12 cellular contexts compared by ENCODE assay signal in the genomic region with DNA sequence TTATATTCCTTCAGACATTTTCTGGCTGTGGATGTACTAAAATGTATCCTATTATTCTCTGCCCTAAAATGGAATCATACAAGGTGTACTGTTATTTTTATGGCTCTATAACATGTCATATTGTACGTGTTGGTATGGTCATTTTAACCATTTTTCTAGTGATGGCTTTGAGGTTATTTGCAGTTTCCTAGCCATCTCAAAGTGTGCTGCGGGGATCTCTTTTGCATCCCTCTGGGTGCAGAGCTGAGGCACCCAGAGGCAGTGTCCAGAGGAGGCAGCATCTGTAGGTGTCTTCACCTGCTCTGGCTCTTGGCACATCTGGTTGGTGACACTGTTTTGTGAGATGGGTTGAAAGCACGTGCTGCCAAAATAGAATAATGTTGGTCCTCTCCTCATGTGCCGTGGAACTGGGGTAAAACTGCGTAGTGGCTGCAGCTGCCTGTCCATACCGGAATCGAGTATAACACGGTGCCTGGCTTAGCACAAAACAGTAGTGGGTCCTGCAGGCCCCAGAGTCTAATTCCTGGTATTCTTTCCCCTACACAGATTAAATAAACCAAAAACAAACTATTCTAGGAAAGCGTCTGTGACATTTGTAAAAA. TPM values are rescaled to one million over a fixed set of nuclear protein-coding genes. Genes with fewer than 3 reads are reported as not detected.
DNase-seq lines count a peak whose midpoint lies in the region; ATAC-seq and TF ChIP-seq lines count a peak whose summit lies in the region.
"Had no signal": no experiment of that assay in that cellular context is flagged by ENCODE, and none has a peak within 500 bp of the region (broad histone marks: within the 10 kb centered on the region; RNA-seq: fewer than 3 reads in every experiment).

No MANE protein-coding gene starts in this region.

- no peak overlapping the region for H3K4me3 ChIP-seq in KMS-11 (IDR thresholded peaks at IDR 0.05; ENCODE audit: insufficient read depth, low read depth, low read length)
- H3K4me3 ChIP-seq: HAP-1 had no signal

- peaks cover 62% of the 10 kb centered on the region for H3K4me1 Mint-ChIP-seq in activated naive CD8-positive, alpha-beta T cell treated with anti-CD3 and anti-CD28 coated beads, Interleukin-2, amount 10 ng/mL, durations not matched to agents 7 days and 5 days
- peaks cover 79% of the 10 kb centered on the region for H3K4me1 Mint-ChIP-seq in stimulated activated memory B cell treated with anti-CD40 and anti-IgM and Interleukin-4, amounts not matched to agents 10 μg/mL and 1 μg/mL and 100 μg/mL, for 72 hours

- H3K4me1 ChIP-seq in KMS-11 (ENCODE audit: low read depth, poor library complexity, severe bottlenecking) = peaks cover 88% of the 10 kb centered on the region

- no peaks in the 10 kb centered on the region for H3K36me3 ChIP-seq in KMS-11 (ENCODE audit: insufficient read depth)

- DNase-seq in activated naive CD8-positive, alpha-beta T cell treated with anti-CD3 and anti-CD28 coated beads, Interleukin-2, amount 10 ng/mL, durations not matched to agents 7 days and 5 days = peak; percentile 17
- DNase-seq in left ventricle myocardium superior = no peak
- DNase-seq in hippocampal formation (lab: John Stamatoyannopoulos, UW) = no peak
- no peak for DNase-seq in NCI-H1417 (lab: John Stamatoyannopoulos, UW)
- DNase-seq in D341Med (ENCODE audit: low spot score) = no peak
- DNase-seq: kidney glomerular epithelial cell; stimulated activated CD4-positive, alpha-beta T cell treated with anti-CD3 and anti-CD28 coated beads, Interleukin-4, amount 100 ng/mL, for 4 hours had no signal

- no peaks in the 10 kb centered on the region for H3K27me3 Mint-ChIP-seq in activated naive CD8-positive, alpha-beta T cell treated with anti-CD3 and anti-CD28 coated beads, Interleukin-2, amount 10 ng/mL, durations not matched to agents 7 days and 5 days
- no peaks in the 10 kb centered on the region for H3K27me3 Mint-ChIP-seq in stimulated activated memory B cell treated with anti-CD40 and anti-IgM and Interleukin-4, amounts not matched to agents 10 μg/mL and 1 μg/mL and 100 μg/mL, for 72 hours
- H3K27me3 Mint-ChIP-seq: central memory CD8-positive, alpha-beta T cell had no signal

- no peak for TF ChIP-seq CTCF in KMS-11 (conservative IDR thresholded peaks at IDR 0.05; ENCODE audit: low read depth, low read length)

- H3K4me2 ChIP-seq in KMS-11 = no peak overlapping the region

- H2AFZ ChIP-seq in KMS-11 (ENCODE audit: low read depth) = no peak overlapping the region

- ATAC-seq in activated naive CD8-positive, alpha-beta T cell treated with anti-CD3 and anti-CD28 coated beads, Interleukin-2, amount 10 ng/mL, durations not matched to agents 7 days and 5 days (ENCODE audit: low read depth) = no peak
- peak; percentile 3 for ATAC-seq in left ventricle myocardium superior
- ATAC-seq in stimulated activated memory B cell treated with anti-CD40 and anti-IgM and Interleukin-4, amounts not matched to agents 10 μg/mL and 1 μg/mL and 100 μg/mL, for 72 hours = no peak
- no peak for ATAC-seq in GM18520 (IDR thresholded peaks at IDR 0.05; ENCODE audit: unreplicated experiment)

- H4K20me1 ChIP-seq in KMS-11 (ENCODE audit: insufficient read depth) = no peaks in the 10 kb centered on the region

- H3K36me3 Mint-ChIP-seq in activated naive CD8-positive, alpha-beta T cell treated with anti-CD3 and anti-CD28 coated beads, Interleukin-2, amount 10 ng/mL, durations not matched to agents 7 days and 5 days = peaks cover 45% of the 10 kb centered on the region
- peaks cover 47% of the 10 kb centered on the region for H3K36me3 Mint-ChIP-seq in stimulated activated memory B cell treated with anti-CD40 and anti-IgM and Interleukin-4, amounts not matched to agents 10 μg/mL and 1 μg/mL and 100 μg/mL, for 72 hours

- H3K4me3 Mint-ChIP-seq in activated naive CD8-positive, alpha-beta T cell treated with anti-CD3 and anti-CD28 coated beads, Interleukin-2, amount 10 ng/mL, durations not matched to agents 7 days and 5 days = no peak overlapping the region
- no peak overlapping the region for H3K4me3 Mint-ChIP-seq in stimulated activated memory B cell treated with anti-CD40 and anti-IgM and Interleukin-4, amounts not matched to agents 10 μg/mL and 1 μg/mL and 100 μg/mL, for 72 hours
- H3K4me3 Mint-ChIP-seq: central memory CD8-positive, alpha-beta T cell had no signal

- H3K27ac Mint-ChIP-seq in activated naive CD8-positive, alpha-beta T cell treated with anti-CD3 and anti-CD28 coated beads, Interleukin-2, amount 10 ng/mL, durations not matched to agents 7 days and 5 days = no peak overlapping the region
- peak overlapping the region; percentile 42 for H3K27ac Mint-ChIP-seq in stimulated activated memory B cell treated with anti-CD40 and anti-IgM and Interleukin-4, amounts not matched to agents 10 μg/mL and 1 μg/mL and 100 μg/mL, for 72 hours

- H3K27me3 ChIP-seq in KMS-11 (ENCODE audit: insufficient read depth, low read depth) = no peaks in the 10 kb centered on the region

- 0 out of 2 replicates have a peak overlapping the region, but pooled peaks have one; percentile 1 for H3K27ac ChIP-seq in KMS-11

- POLR2A ChIA-PET in activated naive CD8-positive, alpha-beta T cell treated with anti-CD3 and anti-CD28 coated beads, Interleukin-2, amount 10 ng/mL, durations not matched to agents 7 days and 5 days (lab: Charles Lee) = interaction anchor here (1.4 to 2.3 kb wide), 3 partner anchors 17 to 67 kb away, joined by 3 to 7 read pairs (median 4); no protein-coding TSS in a partner anchor

- H3K9me3 Mint-ChIP-seq in activated naive CD8-positive, alpha-beta T cell treated with anti-CD3 and anti-CD28 coated beads, Interleukin-2, amount 10 ng/mL, durations not matched to agents 7 days and 5 days = no peaks in the 10 kb centered on the region
- no peaks in the 10 kb centered on the region for H3K9me3 Mint-ChIP-seq in stimulated activated memory B cell treated with anti-CD40 and anti-IgM and Interleukin-4, amounts not matched to agents 10 μg/mL and 1 μg/mL and 100 μg/mL, for 72 hours
- H3K9me3 Mint-ChIP-seq: central memory CD8-positive, alpha-beta T cell had no signal

- H3K79me2 ChIP-seq in KMS-11 (ENCODE audit: insufficient read depth, low read depth) = peaks cover 56% of the 10 kb centered on the region; the same call in 1 of the 2 replicates

- intact Hi-C loops in left ventricle myocardium superior (cut with micrococcal nuclease) = no loop called here

- no peak overlapping the region for H3K9ac ChIP-seq in KMS-11

RNA-seq across cellular contexts. Expression of gene NEAT1, which starts 12.8 kb away (rescaled TPM):
- 100 to 1,000 TPM; 402 to 407 TPM for total RNA-seq in activated naive CD8-positive, alpha-beta T cell treated with anti-CD3 and anti-CD28 coated beads, Interleukin-2, amount 10 ng/mL, durations not matched to agents 7 days and 5 days
- total RNA-seq in left ventricle myocardium superior = 508 TPM

RNA-seq across cellular contexts. Expression of gene FRMD8, which starts 49.0 kb away (rescaled TPM):
- total RNA-seq in activated naive CD8-positive, alpha-beta T cell treated with anti-CD3 and anti-CD28 coated beads, Interleukin-2, amount 10 ng/mL, durations not matched to agents 7 days and 5 days = 10 to 100 TPM; 51.5 to 55.4 TPM
- total RNA-seq in left ventricle myocardium superior = 9.7 TPM

RNA-seq across cellular contexts. Expression of gene SLC25A45, which starts 53.0 kb away (rescaled TPM):
- 10 to 100 TPM; 25.5 to 29.6 TPM for total RNA-seq in activated naive CD8-positive, alpha-beta T cell treated with anti-CD3 and anti-CD28 coated beads, Interleukin-2, amount 10 ng/mL, durations not matched to agents 7 days and 5 days
- total RNA-seq in left ventricle myocardium superior = 4.6 TPM
